ENCODE assay signal across 1 cellular context in the genomic region with DNA sequence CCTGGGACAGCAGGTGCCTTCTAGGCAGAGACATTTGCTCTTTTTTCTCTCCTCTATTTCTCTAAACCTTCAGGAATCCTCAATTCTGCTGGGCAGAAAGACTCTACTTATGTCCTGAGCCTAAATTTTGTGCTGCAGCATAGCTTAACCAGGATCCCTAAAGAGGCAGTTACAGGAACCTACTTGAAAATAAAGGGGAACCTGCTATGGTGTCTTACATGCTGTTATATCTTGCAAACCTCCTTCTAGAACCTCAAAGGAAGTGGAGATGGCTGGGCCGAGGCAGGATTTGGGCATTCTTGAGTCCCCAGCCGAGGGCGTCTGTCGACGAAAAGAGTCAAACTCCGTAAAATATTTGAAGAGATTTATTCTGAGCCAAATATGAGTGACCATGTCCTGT.
TF ChIP-seq lines count a peak whose summit lies in the region.

No MANE protein-coding gene starts in this region.

TF ChIP-seq in HepG2, 621 proteins besides CTCF, POLR2A, EP300 and RAD21:
- TF ChIP-seq SIX4 (CRISPR knock-in tag; IDR thresholded peaks at IDR 0.05) (no peak), MIER3 (CRISPR knock-in tag; IDR thresholded peaks at IDR 0.05; ENCODE audit: borderline replicate concordance) (no peak), SMC3 (IDR thresholded peaks at IDR 0.05; ENCODE audit: low read length) (no peak), CC2D1A (CRISPR knock-in tag; IDR thresholded peaks at IDR 0.05) (no peak), ZNF382 (CRISPR knock-in tag; IDR thresholded peaks at IDR 0.05; ENCODE audit: borderline replicate concordance) (no peak), ZNF326 (CRISPR knock-in tag; IDR thresholded peaks at IDR 0.05; ENCODE audit: borderline replicate concordance) (no peak), ZNF451 (CRISPR knock-in tag; IDR thresholded peaks at IDR 0.05) (no peak)
- TF ChIP-seq, protein P1, sequence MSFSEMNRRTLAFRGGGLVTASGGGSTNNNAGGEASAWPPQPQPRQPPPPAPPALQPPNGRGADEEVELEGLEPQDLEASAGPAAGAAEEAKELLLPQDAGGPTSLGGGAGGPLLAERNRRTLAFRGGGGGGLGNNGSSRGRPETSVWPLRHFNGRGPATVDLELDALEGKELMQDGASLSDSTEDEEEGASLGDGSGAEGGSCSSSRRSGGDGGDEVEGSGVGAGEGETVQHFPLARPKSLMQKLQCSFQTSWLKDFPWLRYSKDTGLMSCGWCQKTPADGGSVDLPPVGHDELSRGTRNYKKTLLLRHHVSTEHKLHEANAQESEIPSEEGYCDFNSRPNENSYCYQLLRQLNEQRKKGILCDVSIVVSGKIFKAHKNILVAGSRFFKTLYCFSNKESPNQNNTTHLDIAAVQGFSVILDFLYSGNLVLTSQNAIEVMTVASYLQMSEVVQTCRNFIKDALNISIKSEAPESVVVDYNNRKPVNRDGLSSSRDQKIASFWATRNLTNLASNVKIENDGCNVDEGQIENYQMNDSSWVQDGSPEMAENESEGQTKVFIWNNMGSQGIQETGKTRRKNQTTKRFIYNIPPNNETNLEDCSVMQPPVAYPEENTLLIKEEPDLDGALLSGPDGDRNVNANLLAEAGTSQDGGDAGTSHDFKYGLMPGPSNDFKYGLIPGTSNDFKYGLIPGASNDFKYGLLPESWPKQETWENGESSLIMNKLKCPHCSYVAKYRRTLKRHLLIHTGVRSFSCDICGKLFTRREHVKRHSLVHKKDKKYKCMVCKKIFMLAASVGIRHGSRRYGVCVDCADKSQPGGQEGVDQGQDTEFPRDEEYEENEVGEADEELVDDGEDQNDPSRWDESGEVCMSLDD (CRISPR knock-in tag; IDR thresholded peaks at IDR 0.05; ENCODE audit: borderline replicate concordance) = no peak
TF ChIP-seq in HepG2: peak in this region for 0.
